ENCODE assay signal across 23 cellular contexts in genomic region chr5:178784391-178784790, GRCh38.
"Had no signal": no experiment of that assay in that cellular context is flagged by ENCODE, and none has a peak within 500 bp of the region (broad histone marks: within the 10 kb centered on the region; RNA-seq: fewer than 3 reads in every experiment).

No MANE protein-coding gene starts in this region.

- H3K36me3 Mint-ChIP-seq: T-cell had no signal

- H3K27ac Mint-ChIP-seq: T-cell had no signal

- H3K4me3 Mint-ChIP-seq: T-cell had no signal

- DNase-seq: IMR-90, Karpas-422, KG1, MM.1S, NCI-H1092 treated with DMSO at 0.1 percent for 48 hours, NCI-H1436, NCI-H187, NCI-H2029, NCI-H2081 treated with DMSO at 0.1 percent for 48 hours, NCI-H2171, NCI-H226, NCI-H446, NCI-H510A, NCI-H524 treated with DMSO at 0.1 percent for 48 hours, NCI-H69, NCI-H774, Peyer's patch, RPMI8226, SHP77, SK-N-SH, SW 1271, T-cell had no signal

- H3K4me1 Mint-ChIP-seq: T-cell had no signal

- H3K9me3 Mint-ChIP-seq: T-cell had no signal

- H3K4me2 ChIP-seq: SK-N-SH had no signal

- ATAC-seq: HepG2, T-cell had no signal

- H3K4me3 ChIP-seq: Peyer's patch had no signal

- H3K27ac ChIP-seq: Peyer's patch had no signal

- H3K36me3 ChIP-seq: Peyer's patch had no signal

- H3K9ac ChIP-seq: SK-N-SH had no signal

- H3K4me1 ChIP-seq: Peyer's patch had no signal

- H3K9me3 ChIP-seq: Peyer's patch, SK-N-SH had no signal

- H3K27me3 ChIP-seq: Peyer's patch had no signal
